18 cellular contexts compared by ENCODE assay signal in the genomic region with DNA sequence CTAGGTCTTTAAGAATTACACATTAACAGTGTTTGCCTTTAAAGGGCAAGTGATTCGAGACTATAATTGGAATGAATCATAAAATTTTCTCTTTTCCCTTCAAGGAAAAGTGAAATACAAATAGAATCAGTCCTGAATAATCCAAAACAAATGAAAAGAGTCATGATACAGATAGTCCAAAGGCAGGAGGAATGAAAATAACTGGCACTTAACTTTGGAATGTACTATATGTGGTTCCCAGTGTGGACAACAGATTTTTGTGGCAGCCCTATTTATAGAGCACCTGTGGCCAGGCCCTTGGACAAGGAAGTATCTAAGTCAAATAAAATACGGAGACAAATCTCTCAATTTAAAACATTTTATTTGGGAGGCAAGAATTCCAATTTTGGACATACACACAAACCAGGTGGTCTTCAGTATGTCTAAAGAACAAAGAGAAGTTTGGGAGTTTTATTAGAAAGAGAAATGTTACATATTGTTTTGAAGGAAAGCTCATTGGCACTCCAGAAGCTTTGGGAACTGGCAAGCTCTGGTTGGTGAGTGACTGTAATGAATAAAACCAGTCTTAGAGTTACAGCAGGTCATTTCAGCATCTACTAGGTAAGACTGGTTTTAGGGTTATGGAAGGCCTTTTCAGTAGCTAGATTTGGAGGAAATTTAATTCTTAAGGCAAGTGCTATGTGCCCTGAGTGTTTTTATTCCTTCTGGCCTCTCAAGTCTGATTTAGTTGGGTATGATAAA.
DNase-seq lines count a peak whose midpoint lies in the region; ATAC-seq and TF ChIP-seq lines count a peak whose summit lies in the region.
"Had no signal": no experiment of that assay in that cellular context is flagged by ENCODE, and none has a peak within 500 bp of the region (broad histone marks: within the 10 kb centered on the region; RNA-seq: fewer than 3 reads in every experiment).

No MANE protein-coding gene starts in this region.

- no peaks in the 10 kb centered on the region for H3K4me1 ChIP-seq in left lung
- H3K4me1 ChIP-seq: BLaER1 had no signal

- H3K27me3 ChIP-seq in left lung: no peaks in the 10 kb centered on the region
- H3K27me3 ChIP-seq: BLaER1, brain microvascular endothelial cell had no signal

- no peak for TF ChIP-seq CTCF in left lung (IDR thresholded peaks at IDR 0.05)

- H3K4me3 ChIP-seq in left lung: no peak overlapping the region
- H3K4me3 ChIP-seq: BLaER1, coronary artery had no signal

- intact Hi-C loops in left lung (cut with DNase I): no loop called here

- peak; percentile 10 for DNase-seq in DMS53 (lab: John Stamatoyannopoulos, UW)
- peak; percentile 25 for DNase-seq in NCI-H2029 (lab: John Stamatoyannopoulos, UW)
- DNase-seq in astrocyte of the hippocampus (ENCODE audit: low read depth, low spot score): peak; percentile 45
- no peak for DNase-seq in left lung
- no peak for DNase-seq in UCSD-AML1 (lab: John Stamatoyannopoulos, UW; ENCODE audit: unreplicated experiment)
- no peak for DNase-seq in cerebellum (ENCODE audit: low spot score)
- DNase-seq in AG08396 (ENCODE audit: low spot score): no peak
- no peak for DNase-seq in COLO829 (ENCODE audit: low spot score)
- DNase-seq: activated CD4-positive, alpha-beta T cell treated with anti-CD3 and anti-CD28 coated beads for 4 hours; activated CD8-positive, alpha-beta memory T cell treated with anti-CD3 and anti-CD28 coated beads, Interleukin-2, amount 10 ng/mL, durations not matched to agents 7 days and 5 days; brain microvascular endothelial cell; IMR-90; NCI-H146; NCI-H345; stimulated activated CD8-positive, alpha-beta memory T cell treated with anti-CD3 and anti-CD28 coated beads, Interleukin-4, amount 100 ng/mL, for 48 hours had no signal

- ATAC-seq in left lung: peak; percentile 48
- ATAC-seq: activated CD8-positive, alpha-beta memory T cell treated with anti-CD3 and anti-CD28 coated beads, Interleukin-2, amount 10 ng/mL, durations not matched to agents 7 days and 5 days; sciatic nerve had no signal

- H3K27ac ChIP-seq in left lung: no peak overlapping the region
- H3K27ac ChIP-seq: BLaER1, brain microvascular endothelial cell had no signal

- H3K9me3 ChIP-seq in left lung: peaks cover 0 to 9% of the 10 kb centered on the region in 2 donors

- no peaks in the 10 kb centered on the region for H3K36me3 ChIP-seq in left lung
- H3K36me3 ChIP-seq: BLaER1, brain microvascular endothelial cell had no signal

Comparison
In these comparisons a context has a peak if more than half of its experiments do, and no peak if none do; other contexts are left out.
1. DNase-seq: peak in DMS53 (single experiment), NCI-H2029 (single experiment) and astrocyte of the hippocampus (single experiment); none in left lung (0 of 2), UCSD-AML1 (single experiment), cerebellum (single experiment), AG08396 (single experiment) and COLO829 (single experiment).